In the genomic region with DNA sequence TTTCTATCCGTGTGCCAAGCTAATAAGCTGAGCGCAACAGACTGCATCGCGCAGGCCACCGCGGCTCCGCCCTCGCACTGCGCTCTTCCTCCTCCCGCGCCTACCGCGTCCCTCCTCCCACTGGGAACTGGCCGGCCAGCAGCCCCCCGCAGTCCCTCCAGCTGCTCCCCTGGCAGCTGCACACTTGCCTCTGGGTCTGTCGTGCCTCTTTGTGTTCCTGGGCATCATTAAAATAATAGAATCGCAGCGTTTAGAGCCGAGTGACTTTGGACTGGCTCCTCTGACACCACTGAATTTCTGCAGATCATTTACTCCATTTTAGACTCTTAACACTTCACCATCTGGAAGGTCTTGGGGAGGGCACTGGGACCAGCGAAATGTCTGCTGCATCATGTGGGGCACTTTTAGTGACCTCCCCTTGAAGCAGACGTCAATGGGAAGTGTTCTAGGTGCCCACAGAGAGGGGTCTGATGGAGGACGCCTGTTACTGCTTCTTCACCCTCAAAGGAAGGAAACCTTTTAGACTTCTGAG, we compare ENCODE assay signal across 8 cellular contexts. TPM values are rescaled to one million over a fixed set of nuclear protein-coding genes. Genes with fewer than 3 reads are reported as not detected.
DNase-seq lines count a peak whose midpoint lies in the region; ATAC-seq, FAIRE-seq and TF ChIP-seq lines count a peak whose summit lies in the region.

No MANE protein-coding gene starts in this region.

- TF ChIP-seq EP300 in HepG2 (IDR thresholded peaks at IDR 0.05; ENCODE audit: low read depth in 2 of 2, low read length in 2 of 2) (no peak), HepG2 (CRISPR knock-in tag; IDR thresholded peaks at IDR 0.05; ENCODE audit: borderline replicate concordance) (no peak)

- no peaks in the 10 kb centered on the region for H3K36me3 ChIP-seq in liver (ENCODE audit: control insufficient read depth in 4 of 4, insufficient read depth in 3 of 4, low read depth in 1 of 4, low read length in 3 of 4)
- H3K36me3 ChIP-seq in HepG2 (replicated peaks in 1 of 2; ENCODE audit: control insufficient read depth in 1 of 2, insufficient read depth in 2 of 2, low read length in 2 of 2): no peaks in the 10 kb centered on the region
- no peaks in the 10 kb centered on the region for H3K36me3 ChIP-seq in OCI-LY3 (replicated peaks; ENCODE audit: low read depth, low read length)
- H3K36me3 ChIP-seq in right lobe of liver: no peaks in the 10 kb centered on the region
- no peaks in the 10 kb centered on the region for H3K36me3 ChIP-seq in stomach smooth muscle (ENCODE audit: control insufficient read depth in 2 of 2, insufficient read depth in 2 of 2, low read length in 2 of 2)

- intact Hi-C loops in HepG2 (cut with micrococcal nuclease; ENCODE audit: unreplicated experiment): no loop called here
- intact Hi-C loops in right lobe of liver (cut with DNase I): no loop called here

- H3K27ac ChIP-seq in liver (ENCODE audit: low read depth in 1 of 2, low read length in 2 of 2): no peak overlapping the region
- H3K27ac ChIP-seq in HepG2 (ENCODE audit: extremely low read length, insufficient read depth, low read length): no peak overlapping the region
- H3K27ac ChIP-seq in OCI-LY3 (ENCODE audit: low read length): no peak overlapping the region
- peak overlapping the region; percentile 37 for H3K27ac ChIP-seq in caudate nucleus (ENCODE audit: low read depth, low read length)
- H3K27ac ChIP-seq in right lobe of liver: no peak overlapping the region
- H3K27ac ChIP-seq in stomach smooth muscle (ENCODE audit: low read length): peak overlapping the region; percentile 68

- DNase-seq in HepG2 (ENCODE audit: low spot score) (no peak), caudate nucleus (lab: John Stamatoyannopoulos, UW) (peak in 26 of 61 donors; percentile 9 to 86 (median 36)), right lobe of liver (peak in 1 of 3 donors; percentile 29), RPMI8226 (no peak)

- H2AFZ ChIP-seq in HepG2 (ENCODE audit: low read length) (no peak overlapping the region), OCI-LY3 (ENCODE audit: low read depth, low read length) (peak overlapping the region; percentile 87)

- H3K79me2 ChIP-seq in HepG2 (ENCODE audit: insufficient read depth, low read length) (no peaks in the 10 kb centered on the region), OCI-LY3 (ENCODE audit: low read length) (no peaks in the 10 kb centered on the region)

- H3K4me3 ChIP-seq in liver (ENCODE audit: low read depth in 1 of 3, low read length in 3 of 3) (peak overlapping the region in 2 of 3 donors; percentile 40 to 50), HepG2 (replicated peaks in 1 of 3; ENCODE audit: insufficient read depth in 1 of 3, low read depth in 2 of 3, low read length in 3 of 3) (no peak overlapping the region), OCI-LY3 (ENCODE audit: low read length) (peak overlapping the region; percentile 79), right lobe of liver (peak overlapping the region; percentile 14 to 29 (median 18)), stomach smooth muscle (ENCODE audit: low read length in 2 of 2) (peak overlapping the region; percentile 72 to 77)

- no peak for FAIRE-seq in HepG2 (lab: Jason Lieb, UNC)

- WGBS in liver: 22% methylated on average over 22 of the region's 22 CpGs
- 73% methylated on average over 22 of the region's 22 CpGs for WGBS in HepG2 (ENCODE audit: low lambda C conversion rate)
- WGBS in right lobe of liver (ENCODE audit: insufficient coverage, low coverage, low lambda C conversion rate, missing lambda C conversion rate): 10% methylated on average over 22 of the region's 22 CpGs

- POLR2A ChIA-PET in HepG2 (lab: Yijun Ruan, JAX): no interaction called here

- H3K27me3 ChIP-seq in liver (ENCODE audit: control insufficient read depth in 4 of 4, insufficient read depth in 4 of 4, low read length in 3 of 4) (no peaks in the 10 kb centered on the region), HepG2 (ENCODE audit: control insufficient read depth in 1 of 2, insufficient read depth in 2 of 2, low read length in 2 of 2) (no peaks in the 10 kb centered on the region), OCI-LY3 (ENCODE audit: low read depth, low read length) (no peaks in the 10 kb centered on the region), right lobe of liver (no peaks in the 10 kb centered on the region), stomach smooth muscle (ENCODE audit: control insufficient read depth in 1 of 2, insufficient read depth in 2 of 2, low read length in 2 of 2) (no peaks in the 10 kb centered on the region)

- TF ChIP-seq POLR2A in HepG2 (IDR thresholded peaks at IDR 0.05; ENCODE audit: insufficient read depth in 1 of 2, low read depth in 2 of 2, low read length in 2 of 2) (no peak), right lobe of liver (IDR thresholded peaks at IDR 0.05) (no peak)

- ATAC-seq in HepG2 (no peak), HG03045 (IDR thresholded peaks at IDR 0.05; ENCODE audit: unreplicated experiment) (peak; percentile 72), right lobe of liver (peak; percentile 74 to 79 (median 74))

- BruUV-seq in HepG2 (replicated peaks; lab: Mats Ljungman, UMichigan): no TSS peak

- no peak overlapping the region for H3K9ac ChIP-seq in liver (ENCODE audit: low read depth in 1 of 2, low read length in 2 of 2)
- H3K9ac ChIP-seq in HepG2 (ENCODE audit: insufficient read depth, low read depth, low read length): no peak overlapping the region
- H3K9ac ChIP-seq in OCI-LY3 (ENCODE audit: low read length): peak overlapping the region; percentile 54
- peak overlapping the region; percentile 48 to 56 for H3K9ac ChIP-seq in stomach smooth muscle (ENCODE audit: low read length in 2 of 2)

- H3K4me1 ChIP-seq in liver (ENCODE audit: control insufficient read depth in 4 of 4, insufficient read depth in 4 of 4, low read length in 3 of 4) (no peaks in the 10 kb centered on the region), HepG2 (ENCODE audit: insufficient read depth, low read length) (no peaks in the 10 kb centered on the region), OCI-LY3 (ENCODE audit: low read length) (peaks cover 13% of the 10 kb centered on the region), right lobe of liver (no peaks in the 10 kb centered on the region), stomach smooth muscle (ENCODE audit: control insufficient read depth, insufficient read depth, low read length) (peaks cover 10% of the 10 kb centered on the region)

- H3K4me2 ChIP-seq in HepG2 (ENCODE audit: low read depth, low read length): no peak overlapping the region
- peak overlapping the region; percentile 81 for H3K4me2 ChIP-seq in OCI-LY3 (ENCODE audit: low read length)

- CTCF ChIA-PET in HepG2 (lab: Yijun Ruan, JAX; ENCODE audit: low intra/inter-chr PET ratio, low total read pairs): no interaction called here

- H3K9me3 ChIP-seq in liver (ENCODE audit: control insufficient read depth in 4 of 4, low read length in 3 of 4) (no peaks in the 10 kb centered on the region), HepG2 (ENCODE audit: low read length) (no peaks in the 10 kb centered on the region), OCI-LY3 (ENCODE audit: insufficient read depth, low read length) (0 out of 2 replicates have a peak, but pooled peaks cover 4% of the 10 kb centered on the region), right lobe of liver (no peaks in the 10 kb centered on the region), stomach smooth muscle (ENCODE audit: control insufficient read depth in 2 of 2, low read length in 2 of 2) (no peaks in the 10 kb centered on the region)

- no peak for TF ChIP-seq RAD21 in liver (IDR thresholded peaks at IDR 0.05)
- no peak for TF ChIP-seq RAD21 in HepG2 (CRISPR knock-in tag; IDR thresholded peaks at IDR 0.05)

- H4K20me1 ChIP-seq in HepG2 (ENCODE audit: insufficient read depth, low read length) (no peaks in the 10 kb centered on the region), OCI-LY3 (ENCODE audit: insufficient read depth, low read length) (no peaks in the 10 kb centered on the region)

- TF ChIP-seq CTCF in liver (IDR thresholded peaks at IDR 0.05; ENCODE audit: low read depth, low read length, missing input control) (no peak), HepG2 (CRISPR knock-in tag; IDR thresholded peaks at IDR 0.05) (no peak), OCI-LY3 (IDR thresholded peaks at IDR 0.05; ENCODE audit: low read depth, low read length) (no peak), right lobe of liver (IDR thresholded peaks at IDR 0.05) (no peak)

- in situ Hi-C loops in HepG2 (cut with HindIII; ENCODE audit: extremely low pct_ligation_motif_present, low pct_unique_long_range_greater_than_20kb): no loop called here

TF ChIP-seq in liver, 16 proteins besides CTCF, POLR2A, EP300 and RAD21:
- TF ChIP-seq FOXA2 (IDR thresholded peaks at IDR 0.05): no peak

TF ChIP-seq in HepG2, 621 proteins besides CTCF, POLR2A, EP300 and RAD21:
- TF ChIP-seq ZNF253 (CRISPR knock-in tag; IDR thresholded peaks at IDR 0.05; ENCODE audit: borderline replicate concordance) (no peak), ZNF292 (CRISPR knock-in tag; IDR thresholded peaks at IDR 0.05; ENCODE audit: borderline replicate concordance, low read depth) (no peak), HIVEP1 (CRISPR knock-in tag; IDR thresholded peaks at IDR 0.05) (no peak), HDAC1 (CRISPR knock-in tag; IDR thresholded peaks at IDR 0.05) (no peak)
TF ChIP-seq in HepG2: peak in this region for 0.

RNA-seq across cellular contexts. Expression of gene NAB1, which starts 20.9 kb away (rescaled TPM):
- total RNA-seq in liver (10 to 100 TPM; 26.6 to 31.0 TPM), HepG2 (2016; rRNA removed; fragmentation: Illumina TruSeq; extraction: Trizol) (46.0 and 51.2 TPM in 2 replicates), right lobe of liver (10 to 100 TPM; 22.0 to 29.9 (median 23.8) TPM)
- polyA plus RNA-seq in liver (10 to 100 TPM in 1 of 2 donors, 1 to 10 TPM in 1; 5.8 to 10.9 TPM), HepG2 (2011; rRNA removed) (19.6 and 24.5 TPM in 2 replicates)
- total RNA-seq in HepG2 (2016; cell fraction: cytosol; rRNA removed; fragmentation: Illumina TruSeq; extraction: Trizol; ENCODE audit: low read depth): 139 and 176 TPM in 2 replicates
- total RNA-seq in HepG2 (2016; cell fraction: insoluble cytoplasmic fraction; rRNA removed; fragmentation: Illumina TruSeq; extraction: Trizol): 49.6 and 52.0 TPM in 2 replicates
- 123 and 139 TPM in 2 replicates for total RNA-seq in HepG2 (2016; cell fraction: membrane; rRNA removed; fragmentation: Illumina TruSeq; extraction: Trizol)
- 44.1 and 50.2 TPM in 2 replicates for total RNA-seq in HepG2 (2016; cell fraction: nucleus; rRNA removed; fragmentation: Illumina TruSeq; extraction: Trizol)
- 9.0 and 11.6 TPM in 2 replicates for polyA plus RNA-seq in HepG2 (2011; cell fraction: cytosol; rRNA removed)
- polyA plus RNA-seq in HepG2 (2011; cell fraction: nucleus; rRNA removed): 38.8 and 42.4 TPM in 2 replicates
- 23.4 and 23.6 TPM in 2 replicates for polyA plus RNA-seq in HepG2 (2012)
- polyA plus RNA-seq in HepG2 (2016; cell fraction: cytosol; fragmentation: Illumina TruSeq; extraction: Trizol; ENCODE audit: low read depth): 7.2 and 7.4 TPM in 2 replicates
- 43.9 and 45.3 TPM in 2 replicates for polyA plus RNA-seq in HepG2 (2016; cell fraction: insoluble cytoplasmic fraction; fragmentation: Illumina TruSeq; extraction: Trizol; ENCODE audit: low read depth)
- 24.2 and 27.5 TPM in 2 replicates for polyA plus RNA-seq in HepG2 (2016; cell fraction: membrane; fragmentation: Illumina TruSeq; extraction: Trizol; ENCODE audit: low read depth)
- 72.5 and 83.7 TPM in 2 replicates for polyA plus RNA-seq in HepG2 (2016; cell fraction: nucleus; fragmentation: Illumina TruSeq; extraction: Trizol; ENCODE audit: insufficient read depth, low read depth)
- polyA minus RNA-seq in HepG2 (2011; rRNA and poly(A)+ RNA removed; ENCODE audit: low replicate concordance): 18.6 and 50.1 TPM in 2 replicates
- 28.5 and 29.1 TPM in 2 replicates for polyA minus RNA-seq in HepG2 (2011; cell fraction: cytosol; rRNA and poly(A)+ RNA removed)
- polyA minus RNA-seq in HepG2 (2011; cell fraction: nucleus; rRNA and poly(A)+ RNA removed): 33.7 and 45.5 TPM in 2 replicates

Comparison
In these comparisons a context has a peak if more than half of its experiments do, and no peak if none do; other contexts are left out.
1. H3K4me3 ChIP-seq: peak in liver (2 of 3), OCI-LY3 (single experiment), right lobe of liver (3 of 3) and stomach smooth muscle (2 of 2); none in HepG2 (0 of 3).
2. H3K27ac ChIP-seq: peak in caudate nucleus (single experiment) and stomach smooth muscle (single experiment); none in liver (0 of 2), HepG2 (single experiment), OCI-LY3 (single experiment) and right lobe of liver (0 of 3).
3. H3K9ac ChIP-seq: peak in OCI-LY3 (single experiment) and stomach smooth muscle (2 of 2); none in liver (0 of 2) and HepG2 (single experiment).